ENCODE assay signal across 8 cellular contexts in the genomic region with DNA sequence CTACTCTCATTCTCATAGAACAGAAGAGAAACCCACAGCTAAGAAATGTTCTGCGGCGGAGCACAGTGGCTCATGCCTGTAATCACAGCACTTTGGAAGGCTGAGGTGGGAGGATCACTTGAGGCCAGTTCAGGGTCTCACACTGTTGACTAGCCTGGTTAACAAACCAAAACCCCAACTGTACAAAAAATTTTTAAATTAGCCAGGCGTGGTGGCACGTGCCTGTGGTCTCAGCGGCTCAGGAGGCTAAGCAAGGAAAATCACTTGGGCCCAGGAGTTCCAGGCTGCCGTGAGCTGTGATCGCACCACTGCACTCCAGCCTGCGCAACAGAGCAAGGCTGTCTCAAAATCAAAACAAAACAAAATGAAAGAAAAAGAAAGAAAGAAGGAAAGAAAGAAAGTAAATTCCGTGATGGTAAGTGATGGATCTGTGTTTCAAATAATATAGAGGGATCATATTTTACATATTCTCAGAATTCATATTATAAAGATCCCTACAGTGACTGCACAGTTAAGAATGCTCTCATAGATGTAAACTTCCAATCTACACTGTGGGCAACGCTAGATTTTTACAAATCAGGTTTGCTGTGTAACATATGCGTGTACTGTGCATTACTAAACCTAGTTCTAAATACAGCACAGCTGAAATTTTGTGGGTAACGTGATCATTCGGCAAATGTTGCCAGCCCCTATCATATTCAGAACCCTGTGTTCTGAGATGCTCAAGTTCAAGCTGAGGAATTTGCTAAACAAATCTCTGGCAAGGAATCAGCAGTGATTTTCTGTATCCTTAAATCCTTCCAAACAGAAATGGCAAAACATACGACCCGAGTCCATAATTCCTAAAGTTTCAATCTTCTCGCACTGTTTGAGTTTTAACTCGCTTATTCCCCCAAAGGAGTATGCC. TPM values are rescaled to one million over a fixed set of nuclear protein-coding genes. Genes with fewer than 3 reads are reported as not detected.
DNase-seq lines count a peak whose midpoint lies in the region; ATAC-seq and TF ChIP-seq lines count a peak whose summit lies in the region.

No MANE protein-coding gene starts in this region.

- H3K4me1 ChIP-seq in OCI-LY1 (ENCODE audit: insufficient read depth, low read length, severe bottlenecking): peaks cover 62% of the 10 kb centered on the region

- peak; percentile 10; the same call in 1 of the 2 replicates for TF ChIP-seq CTCF in OCI-LY1 (IDR thresholded peaks at IDR 0.05; ENCODE audit: low read length)
- TF ChIP-seq CTCF in fibroblast of mammary gland (conservative IDR thresholded peaks at IDR 0.05; ENCODE audit: control insufficient read depth, insufficient read depth, low read depth, low read length): no peak

- POLR2A ChIA-PET in activated CD4-positive, alpha-beta T cell treated with anti-CD3 and anti-CD28 coated beads, Interleukin-2, amount 10 ng/mL, durations not matched to agents 7 days and 5 days (lab: Charles Lee): no interaction called here

- no peaks in the 10 kb centered on the region for H3K9me3 ChIP-seq in OCI-LY1 (ENCODE audit: low read length)

- H3K36me3 Mint-ChIP-seq in activated CD4-positive, alpha-beta T cell treated with anti-CD3 and anti-CD28 coated beads, Interleukin-2, amount 10 ng/mL, durations not matched to agents 7 days and 5 days (ENCODE audit: low read depth): peaks cover 12% of the 10 kb centered on the region

- peaks cover 1% of the 10 kb centered on the region for H3K27me3 Mint-ChIP-seq in activated CD4-positive, alpha-beta T cell treated with anti-CD3 and anti-CD28 coated beads, Interleukin-2, amount 10 ng/mL, durations not matched to agents 7 days and 5 days

- peak overlapping the region; percentile 84 for H3K27ac Mint-ChIP-seq in activated CD4-positive, alpha-beta T cell treated with anti-CD3 and anti-CD28 coated beads, Interleukin-2, amount 10 ng/mL, durations not matched to agents 7 days and 5 days

- H3K4me2 ChIP-seq in OCI-LY1 (ENCODE audit: low read length): peak overlapping the region; percentile 97

- H3F3A ChIP-seq in OCI-LY1 (ENCODE audit: insufficient read depth, low read length): no peaks in the 10 kb centered on the region

- CTCF ChIA-PET in activated CD4-positive, alpha-beta T cell treated with anti-CD3 and anti-CD28 coated beads, Interleukin-2, amount 10 ng/mL, durations not matched to agents 7 days and 5 days (lab: Charles Lee): interaction anchor here (1.0 to 1.5 kb wide), 4 partner anchors 10 to 147 kb away, joined by 3 to 4 read pairs (median 4); no protein-coding TSS in a partner anchor

- peaks cover 46% of the 10 kb centered on the region for H3K4me1 Mint-ChIP-seq in activated CD4-positive, alpha-beta T cell treated with anti-CD3 and anti-CD28 coated beads, Interleukin-2, amount 10 ng/mL, durations not matched to agents 7 days and 5 days

- peak; percentile 49 for ATAC-seq in sciatic nerve

- no peaks in the 10 kb centered on the region for H4K20me1 ChIP-seq in OCI-LY1 (ENCODE audit: insufficient read depth, low read length)

- peaks cover 7% of the 10 kb centered on the region; the same call in 1 of the 2 replicates for H3K36me3 ChIP-seq in OCI-LY1 (ENCODE audit: insufficient read depth, low read length)

- intact Hi-C loops in sciatic nerve (cut with DNase I): no loop called here

- peak overlapping the region; percentile 2 for H3K27ac ChIP-seq in OCI-LY1 (ENCODE audit: low read depth, low read length, poor library complexity, severe bottlenecking)

- peak overlapping the region; percentile 73 for H3K9ac ChIP-seq in OCI-LY1 (ENCODE audit: low read length)

- H3K4me3 Mint-ChIP-seq in activated CD4-positive, alpha-beta T cell treated with anti-CD3 and anti-CD28 coated beads, Interleukin-2, amount 10 ng/mL, durations not matched to agents 7 days and 5 days: peak overlapping the region; percentile 78

- no peaks in the 10 kb centered on the region for H3K27me3 ChIP-seq in OCI-LY1 (ENCODE audit: insufficient read depth, low read length)

- peaks cover 33% of the 10 kb centered on the region for H3K79me2 ChIP-seq in OCI-LY1 (ENCODE audit: insufficient read depth, low read length)

- H3K4me3 ChIP-seq in OCI-LY1 (ENCODE audit: low read depth, low read length, poor library complexity, severe bottlenecking) (peak overlapping the region; percentile 94), fibroblast of mammary gland (ENCODE audit: control insufficient read depth, low read depth, low read length) (peak overlapping the region; percentile 55)

- H3K9me2 ChIP-seq in OCI-LY1 (ENCODE audit: low read depth, low read length): no peaks in the 10 kb centered on the region

- no peaks in the 10 kb centered on the region for H3K9me3 Mint-ChIP-seq in activated CD4-positive, alpha-beta T cell treated with anti-CD3 and anti-CD28 coated beads, Interleukin-2, amount 10 ng/mL, durations not matched to agents 7 days and 5 days

- DNase-seq in activated CD4-positive, alpha-beta T cell treated with anti-CD3 and anti-CD28 coated beads, Interleukin-2, amount 10 ng/mL, durations not matched to agents 7 days and 5 days: no peak
- DNase-seq in activated CD4-positive, alpha-beta T cell treated with anti-CD3 and anti-CD28 coated beads for 1 hour: no peak
- peak; percentile 67 for DNase-seq in fibroblast of mammary gland (ENCODE audit: low read depth)
- no peak for DNase-seq in sciatic nerve (ENCODE audit: low spot score)
- DNase-seq in medulla oblongata (ENCODE audit: extremely low spot score): no peak
- DNase-seq in islet precursor cell: no peak
- DNase-seq in NCI-H226: no peak

- peak overlapping the region; percentile 99 for H2AFZ ChIP-seq in OCI-LY1 (ENCODE audit: low read length)

RNA-seq across cellular contexts. Expression of a gene that starts 1.2 kb away (rescaled TPM):
- 10 to 100 TPM; 13.5 to 15.4 TPM for total RNA-seq in activated CD4-positive, alpha-beta T cell treated with anti-CD3 and anti-CD28 coated beads, Interleukin-2, amount 10 ng/mL, durations not matched to agents 7 days and 5 days
- total RNA-seq in sciatic nerve: 50.2 TPM
